Comparison of ENCODE assay signal across 9 cellular contexts in the genomic region with DNA sequence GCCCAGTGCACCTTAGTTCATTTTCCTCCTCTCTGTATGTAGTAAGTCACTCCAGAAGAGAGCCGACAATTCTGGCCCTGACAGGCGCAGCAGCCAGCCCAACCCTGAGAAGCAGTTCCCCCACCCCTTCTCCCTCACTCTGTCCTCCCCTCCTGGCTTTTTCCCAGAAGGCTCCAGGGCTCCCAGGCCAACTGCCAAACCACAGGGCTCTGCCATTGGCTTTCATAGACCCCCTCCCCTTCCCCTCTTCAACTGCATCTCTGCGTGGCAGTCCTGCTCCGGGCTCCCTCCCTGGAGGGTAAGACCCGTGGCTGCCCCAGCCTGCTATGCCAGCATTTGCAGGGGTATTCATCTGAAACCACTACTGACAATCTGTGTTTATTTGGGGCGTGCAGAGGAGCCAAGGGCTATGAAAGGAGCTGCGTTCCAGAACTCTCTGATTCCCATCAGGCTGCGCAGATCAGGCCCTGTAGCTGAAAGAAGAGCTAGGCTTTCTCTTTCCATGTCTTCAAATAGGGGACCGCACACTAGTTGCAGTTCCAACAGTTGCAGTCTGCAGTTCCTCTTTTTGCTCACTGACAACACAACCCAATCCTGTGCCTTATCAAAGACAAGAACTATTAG.
DNase-seq lines count a peak whose midpoint lies in the region; ATAC-seq, FAIRE-seq and TF ChIP-seq lines count a peak whose summit lies in the region.
"Had no signal": no experiment of that assay in that cellular context is flagged by ENCODE, and none has a peak within 500 bp of the region (broad histone marks: within the 10 kb centered on the region; RNA-seq: fewer than 3 reads in every experiment).

No MANE protein-coding gene starts in this region.

- SMC1A ChIA-PET in GM12878 (lab: Charles Lee; ENCODE audit: uncharacterized antibody, unreplicated experiment), result no interaction called here

- H3K27me3 Mint-ChIP-seq in CD8-positive, alpha-beta T cell (ENCODE audit: low read depth), result peaks cover 6% of the 10 kb centered on the region

- H3K9me3 ChIP-seq in GM12878 (replicated peaks; ENCODE audit: control insufficient read depth, insufficient read depth, low read length), result no peaks in the 10 kb centered on the region
- no peaks in the 10 kb centered on the region for H3K9me3 ChIP-seq in upper lobe of left lung
- H3K9me3 ChIP-seq in CD8-positive, alpha-beta T cell (ENCODE audit: low read length), result no peaks in the 10 kb centered on the region
- H3K9me3 ChIP-seq: HAP-1 had no signal

- peak; percentile 100 for ATAC-seq in GM12878
- peak; percentile 66 to 77 for ATAC-seq in upper lobe of left lung (ENCODE audit: low FRiP score in 2 of 2)
- ATAC-seq in CD8-positive, alpha-beta T cell, result no peak

- H3K36me3 ChIP-seq in H7 (replicated peaks; ENCODE audit: control insufficient read depth, insufficient read depth, low read length) (no peaks in the 10 kb centered on the region), GM12878 (ENCODE audit: control insufficient read depth in 2 of 2, insufficient read depth in 2 of 2, low read length in 1 of 2) (no peaks in the 10 kb centered on the region), upper lobe of left lung (no peaks in the 10 kb centered on the region)
- H3K36me3 ChIP-seq in CD8-positive, alpha-beta T cell (ENCODE audit: insufficient read depth, low read length), result no peaks in the 10 kb centered on the region
- H3K36me3 ChIP-seq: HAP-1 had no signal

- intact Hi-C loops in GM12878 (cut with micrococcal nuclease; ENCODE audit: unreplicated experiment) (no loop called here), lower leg skin (cut with DNase I; ENCODE audit: low total_unique reads) (no loop called here)
- intact Hi-C loops in CD8-positive, alpha-beta T cell (cut with DNase I, micrococcal nuclease), result no loop called here

- H3K27me3 ChIP-seq in H7 (ENCODE audit: control insufficient read depth, insufficient read depth, low read length), result peaks cover 2% of the 10 kb centered on the region; the same call in 1 of the 2 replicates
- H3K27me3 ChIP-seq in GM12878 (replicated peaks in 1 of 2; ENCODE audit: control insufficient read depth in 2 of 2, insufficient read depth in 2 of 2, low read length in 1 of 2), result no peaks in the 10 kb centered on the region
- no peaks in the 10 kb centered on the region for H3K27me3 ChIP-seq in upper lobe of left lung
- no peaks in the 10 kb centered on the region for H3K27me3 ChIP-seq in CD8-positive, alpha-beta T cell (ENCODE audit: insufficient read depth, low read length)

- WGBS in GM12878 (ENCODE audit: insufficient coverage, insufficient replicate concordance, low lambda C conversion rate, missing lambda C conversion rate), result 10% methylated on average over 9 of the region's 9 CpGs
- 22 to 25% methylated on average over 9 of the region's 9 CpGs for WGBS in lower leg skin, 2 donors
- WGBS in upper lobe of left lung, 2 donors, result 25 to 34% methylated on average over 9 of the region's 9 CpGs

- no TSS peak for BruUV-seq in GM12878 (replicated peaks; lab: Mats Ljungman, UMichigan)

- TF ChIP-seq CTCF in GM10248 (IDR thresholded peaks at IDR 0.05; ENCODE audit: control extremely low read depth, extremely low read depth, low read depth, missing control alignments) (no peak), GM12878 (IDR thresholded peaks at IDR 0.05 in 2 of 3, conservative IDR thresholded peaks at IDR 0.05 in 1 of 3; ENCODE audit: control insufficient read depth in 2 of 3, extremely low read depth in 1 of 3, insufficient read depth in 1 of 3, low read depth in 3 of 3, low read length in 3 of 3) (no peak), lower leg skin (IDR thresholded peaks at IDR 0.05) (no peak), upper lobe of left lung (IDR thresholded peaks at IDR 0.05) (no peak)
- no peak for TF ChIP-seq CTCF in CD8-positive, alpha-beta T cell (IDR thresholded peaks at IDR 0.05)

- H3K9me3 Mint-ChIP-seq in CD8-positive, alpha-beta T cell, result no peaks in the 10 kb centered on the region

- no peak overlapping the region for H3K27ac ChIP-seq in GM12878 (ENCODE audit: control insufficient read depth, insufficient read depth)
- peak overlapping the region; percentile 2 to 56 (median 41) for H3K27ac ChIP-seq in upper lobe of left lung
- no peak overlapping the region for H3K27ac ChIP-seq in CD8-positive, alpha-beta T cell (ENCODE audit: low read depth, low read length)

- H3K36me3 Mint-ChIP-seq in CD8-positive, alpha-beta T cell, result no peaks in the 10 kb centered on the region

- no peak overlapping the region for H3K27ac Mint-ChIP-seq in CD8-positive, alpha-beta T cell

- peak; percentile 88 for FAIRE-seq in GM12878 (lab: Jason Lieb, UNC)

- CTCF ChIA-PET in GM10248 (lab: Yijun Ruan, JAX) (interaction anchor here (1.0 kb wide), 1 partner anchor 57 kb away, joined by 4 read pairs; no protein-coding TSS in a partner anchor), GM12878 (lab: Yijun Ruan, JAX) (no interaction called here)
- CTCF ChIA-PET in CD8-positive, alpha-beta T cell (lab: Charles Lee), result no interaction called here

- H3K9ac ChIP-seq in GM12878 (ENCODE audit: control insufficient read depth, insufficient read depth, low read length), result no peak overlapping the region

- no peak overlapping the region for H3K4me3 Mint-ChIP-seq in CD8-positive, alpha-beta T cell

- H3K79me2 ChIP-seq in GM12878 (ENCODE audit: control insufficient read depth, insufficient read depth, low read length), result no peaks in the 10 kb centered on the region

- in situ Hi-C loops in GM12878 (cut with MboI), result no loop called here

- peak; percentile 58 for DNase-seq in GM10248 (ENCODE audit: extremely low spot score)
- peak; percentile 21 for DNase-seq in H7
- DNase-seq in NCI-H128 (lab: John Stamatoyannopoulos, UW; ENCODE audit: unreplicated experiment), result peak; percentile 64
- DNase-seq in GM12878 (ENCODE audit: low read depth, low spot score), result peak; percentile 7
- DNase-seq in lower leg skin (ENCODE audit: low spot score in 2 of 2), result peak; percentile 37 to 89
- DNase-seq in upper lobe of left lung, result peak in 1 of 2 donors; percentile 14
- no peak for DNase-seq in CD8-positive, alpha-beta T cell
- no peak for DNase-seq in activated CD4-positive, alpha-beta T cell treated with anti-CD3 and anti-CD28 coated beads, Interleukin-2, amount 50 U/mL, for 1 hour

- H3K4me3 ChIP-seq in H7 (ENCODE audit: insufficient read depth, low read depth, low read length) (no peak overlapping the region), GM12878 (no peak overlapping the region), lower leg skin (ENCODE audit: low read depth, poor library complexity, severe bottlenecking) (no peak overlapping the region), upper lobe of left lung (no peak overlapping the region)
- H3K4me3 ChIP-seq in CD8-positive, alpha-beta T cell (ENCODE audit: low read depth, low read length), result no peak overlapping the region
- H3K4me3 ChIP-seq: HAP-1 had no signal

- no peaks in the 10 kb centered on the region for H4K20me1 ChIP-seq in GM12878 (ENCODE audit: control insufficient read depth, insufficient read depth)

- H3K4me1 ChIP-seq in GM12878 (ENCODE audit: control insufficient read depth, insufficient read depth, low read length), result peaks cover 16% of the 10 kb centered on the region
- peaks cover 4 to 18% (median 6%) of the 10 kb centered on the region in 4 donors for H3K4me1 ChIP-seq in upper lobe of left lung
- no peaks in the 10 kb centered on the region for H3K4me1 ChIP-seq in CD8-positive, alpha-beta T cell (ENCODE audit: insufficient read depth, low read length)

- POLR2A ChIA-PET in GM10248 (lab: Yijun Ruan, JAX), result no interaction called here
- POLR2A ChIA-PET in GM12878 (lab: Charles Lee), result no interaction called here
- POLR2A ChIA-PET in CD8-positive, alpha-beta T cell (lab: Charles Lee), result no interaction called here

- no peak overlapping the region for H2AFZ ChIP-seq in GM12878 (ENCODE audit: control insufficient read depth, low read depth, low read length)

- 0 out of 2 replicates have a peak, but pooled peaks have one; percentile 13 for TF ChIP-seq RAD21 in GM12878 (IDR thresholded peaks at IDR 0.05; ENCODE audit: insufficient read depth, low read depth, low read length)

- RAD21 ChIA-PET in GM12878 (lab: Charles Lee; ENCODE audit: unreplicated experiment), result no interaction called here

- no peak for TF ChIP-seq POLR2A in GM12878 (IDR thresholded peaks at IDR 0.05; ENCODE audit: low read depth, low read length)
- TF ChIP-seq POLR2A in lower leg skin (IDR thresholded peaks at IDR 0.05), result no peak
- TF ChIP-seq POLR2A in upper lobe of left lung (IDR thresholded peaks at IDR 0.05), result no peak

- H3K4me2 ChIP-seq in GM12878 (ENCODE audit: control insufficient read depth, insufficient read depth), result peak overlapping the region; percentile 53

- TF ChIP-seq EP300 in GM12878 (IDR thresholded peaks at IDR 0.05; ENCODE audit: borderline replicate concordance in 1 of 2, control insufficient read depth in 1 of 2, low read depth in 2 of 2, low read length in 2 of 2) (peak in 1 of 2 experiments; percentile 11; a peak in 1 of 4 replicates), upper lobe of left lung (IDR thresholded peaks at IDR 0.05) (no peak)

- no peaks in the 10 kb centered on the region for H3K4me1 Mint-ChIP-seq in CD8-positive, alpha-beta T cell (ENCODE audit: low read depth)

TF ChIP-seq in GM12878, 131 proteins besides CTCF, POLR2A, EP300 and RAD21:
- TF ChIP-seq EED (IDR thresholded peaks at IDR 0.05; ENCODE audit: low read depth) (peak; percentile 78), EGR1 (IDR thresholded peaks at IDR 0.05; ENCODE audit: borderline replicate concordance in 1 of 2, low read depth in 2 of 2, low read length in 2 of 2) (0 out of 3 replicates have a peak, but pooled peaks of 1 of the 2 experiments have one; percentile 19), CBX5 (IDR thresholded peaks at IDR 0.05; ENCODE audit: low read depth) (0 out of 2 replicates have a peak, but pooled peaks have one; percentile 30), RUNX3 (IDR thresholded peaks at IDR 0.05; ENCODE audit: low read length) (peak; percentile 72), SRF (IDR thresholded peaks at IDR 0.05; ENCODE audit: low read depth in 2 of 2, low read length in 2 of 2) (peak in 1 of 2 experiments; percentile 67; a peak in 2 of 4 replicates), SPI1 (IDR thresholded peaks at IDR 0.05; ENCODE audit: borderline replicate concordance, insufficient read depth, low read depth, low read length) (peak; percentile 100), HDAC6 (IDR thresholded peaks at IDR 0.05; ENCODE audit: unreplicated experiment) (no peak), RFX5 (IDR thresholded peaks at IDR 0.05; ENCODE audit: low read depth, low read length) (no peak), IKZF2 (IDR thresholded peaks at IDR 0.05) (peak in 1 of 2 experiments; percentile 8; a peak in 1 of 4 replicates), IRF4 (IDR thresholded peaks at IDR 0.05; ENCODE audit: low read depth, low read length) (peak; percentile 68; the same call in 1 of the 2 replicates)

Comparison
In these comparisons a context has a peak if more than half of its experiments do, and no peak if none do; other contexts are left out.
1. DNase-seq: peak in GM10248 (single experiment), H7 (single experiment), NCI-H128 (single experiment), GM12878 (single experiment) and lower leg skin (2 of 2); none in CD8-positive, alpha-beta T cell (0 of 7) and activated CD4-positive, alpha-beta T cell treated with anti-CD3 and anti-CD28 coated beads, Interleukin-2, amount 50 U/mL, for 1 hour (single experiment).
2. H3K27ac ChIP-seq: peak in upper lobe of left lung (4 of 4); none in GM12878 (single experiment) and CD8-positive, alpha-beta T cell (single experiment).